32 cellular contexts compared by ENCODE assay signal in genomic region chr12:44588651-44589050, GRCh38.
"Had no signal": no experiment of that assay in that cellular context is flagged by ENCODE, and none has a peak within 500 bp of the region (broad histone marks: within the 10 kb centered on the region; RNA-seq: fewer than 3 reads in every experiment).

No MANE protein-coding gene starts in this region.

- H3K36me3 ChIP-seq: ascending aorta, breast epithelium, cardiac muscle cell, colonic mucosa, gastrocnemius medialis, heart left ventricle had no signal

- H3K4me3 ChIP-seq: ascending aorta, breast epithelium, cardiac muscle cell, colonic mucosa, gastrocnemius medialis, heart left ventricle had no signal

- H3K27ac Mint-ChIP-seq: activated CD4-positive, alpha-beta memory T cell treated with anti-CD3 and anti-CD28 coated beads for 36 hours; activated CD4-positive, alpha-beta T cell treated with anti-CD3 and anti-CD28 coated beads for 36 hours; activated CD4-positive, alpha-beta T cell treated with anti-CD3 and anti-CD28 coated beads, Interleukin-2, amount 10 ng/mL, durations not matched to agents 24 days and 14 days; activated CD8-positive, alpha-beta T cell treated with anti-CD3 and anti-CD28 coated beads, Interleukin-2, amount 10 ng/mL, durations not matched to agents 7 days and 5 days; activated T-helper 1 cell treated with anti-CD3 and anti-CD28 coated beads, Interleukin-12 subunit alpha, Interleukin-12 subunit beta, Interleukin-2, Interleukin-4 antibody, amounts not matched to agents 30 ng/mL and 10 ng/mL and 1 ng/mL, durations not matched to agents 14 hours and 24 hours and 36 hours; activated T-helper 2 cell treated with anti-CD3 and anti-CD28 coated beads, Interferon-gamma antibody, Interleukin-2, Interleukin-4, amounts not matched to agents 10 μg/mL and 5 μg/mL and 100 μg/mL, durations not matched to agents 14 hours and 24 hours and 36 hours; endodermal cell; T-helper 17 cell; T-helper 2 cell treated with Interferon-gamma antibody and Interleukin-4, amounts not matched to agents 5 μg/mL and 100 μg/mL, for 36 hours had no signal

- ATAC-seq: activated CD4-positive, alpha-beta T cell treated with anti-CD3 and anti-CD28 coated beads for 36 hours; activated CD8-positive, alpha-beta memory T cell treated with anti-CD3 and anti-CD28 coated beads, Interleukin-2, amount 10 ng/mL, durations not matched to agents 7 days and 5 days; activated CD8-positive, alpha-beta T cell treated with anti-CD3 and anti-CD28 coated beads, Interleukin-2, amount 10 ng/mL, durations not matched to agents 7 days and 5 days; esophagus mucosa; gastrocnemius medialis; heart left ventricle; T-helper 17 cell had no signal

- H3K4me3 Mint-ChIP-seq: activated CD4-positive, alpha-beta memory T cell treated with anti-CD3 and anti-CD28 coated beads for 36 hours; activated CD4-positive, alpha-beta T cell treated with anti-CD3 and anti-CD28 coated beads for 36 hours; activated CD4-positive, alpha-beta T cell treated with anti-CD3 and anti-CD28 coated beads, Interleukin-2, amount 10 ng/mL, durations not matched to agents 24 days and 14 days; activated CD8-positive, alpha-beta memory T cell treated with anti-CD3 and anti-CD28 coated beads, Interleukin-2, amount 10 ng/mL, durations not matched to agents 7 days and 5 days; activated CD8-positive, alpha-beta T cell treated with anti-CD3 and anti-CD28 coated beads, Interleukin-2, amount 10 ng/mL, durations not matched to agents 7 days and 5 days; activated naive CD4-positive, alpha-beta T cell treated with anti-CD3 and anti-CD28 coated beads for 36 hours; activated naive CD8-positive, alpha-beta T cell; activated T-helper 1 cell treated with anti-CD3 and anti-CD28 coated beads, Interleukin-12 subunit alpha, Interleukin-12 subunit beta, Interleukin-2, Interleukin-4 antibody, amounts not matched to agents 30 ng/mL and 10 ng/mL and 1 ng/mL, durations not matched to agents 14 hours and 24 hours and 36 hours; brain; endodermal cell; T-helper 17 cell; T-helper 2 cell treated with Interferon-gamma antibody and Interleukin-4, amounts not matched to agents 5 μg/mL and 100 μg/mL, for 36 hours had no signal

- H3K9me3 ChIP-seq: ascending aorta, breast epithelium, colonic mucosa, gastrocnemius medialis, heart left ventricle had no signal

- H3K27me3 ChIP-seq: ascending aorta, breast epithelium, cardiac muscle cell, colonic mucosa, gastrocnemius medialis, heart left ventricle had no signal

- H3K4me1 ChIP-seq: ascending aorta, breast epithelium, colonic mucosa, gastrocnemius medialis, heart left ventricle had no signal

- H3K27ac ChIP-seq: ascending aorta, breast epithelium, cardiac muscle cell, colonic mucosa, gastrocnemius medialis, heart left ventricle had no signal

- H3K4me1 Mint-ChIP-seq: activated CD4-positive, alpha-beta T cell treated with anti-CD3 and anti-CD28 coated beads, Interleukin-2, amount 10 ng/mL, durations not matched to agents 24 days and 14 days; brain; endodermal cell had no signal

- DNase-seq: activated CD4-positive, alpha-beta memory T cell treated with anti-CD3 and anti-CD28 coated beads for 36 hours; activated CD4-positive, alpha-beta T cell treated with anti-CD3 and anti-CD28 coated beads for 36 hours; activated CD4-positive, alpha-beta T cell treated with anti-CD3 and anti-CD28 coated beads, Interleukin-2, amount 10 ng/mL, durations not matched to agents 24 days and 14 days; activated CD4-positive, CD25-positive, alpha-beta regulatory T cell; activated CD4-positive, CD25-positive, alpha-beta regulatory T cell treated with anti-CD3 and anti-CD28 coated beads, Interleukin-2, amount 50 U/mL, for 72 hours; activated CD8-positive, alpha-beta memory T cell treated with anti-CD3 and anti-CD28 coated beads, Interleukin-2, amount 10 ng/mL, durations not matched to agents 7 days and 5 days; activated CD8-positive, alpha-beta memory T cell treated with anti-CD3 and anti-CD28 coated beads, Interleukin-2, amount 50 U/mL, for 4 hours; activated CD8-positive, alpha-beta T cell treated with anti-CD3 and anti-CD28 coated beads, Interleukin-2, amount 10 ng/mL, durations not matched to agents 7 days and 5 days; activated effector memory CD4-positive, alpha-beta T cell treated with anti-CD3 and anti-CD28 coated beads, Interleukin-2, amount 50 U/mL, for 16 hours; activated naive CD4-positive, alpha-beta T cell treated with anti-CD3 and anti-CD28 coated beads for 36 hours; activated T-cell treated with anti-CD3 and anti-CD28 coated beads, Interleukin-2, amount 50 U/mL, for 1 hour; activated T-cell treated with anti-CD3 and anti-CD28 coated beads, Interleukin-2, amount 50 U/mL, for 48 hours; central memory CD4-positive, alpha-beta T cell; cerebellar nuclear complex; colonic mucosa; effector CD8-positive, alpha-beta T cell; endodermal cell; foreskin fibroblast; gastrocnemius medialis; glutamatergic neuron; heart left ventricle; T-helper 1 cell; T-helper 17 cell had no signal

- H3K27me3 Mint-ChIP-seq: activated CD4-positive, alpha-beta memory T cell treated with anti-CD3 and anti-CD28 coated beads for 36 hours; activated CD4-positive, alpha-beta T cell treated with anti-CD3 and anti-CD28 coated beads for 36 hours; activated CD4-positive, alpha-beta T cell treated with anti-CD3 and anti-CD28 coated beads, Interleukin-2, amount 10 ng/mL, durations not matched to agents 24 days and 14 days; activated CD8-positive, alpha-beta memory T cell treated with anti-CD3 and anti-CD28 coated beads, Interleukin-2, amount 10 ng/mL, durations not matched to agents 7 days and 5 days; activated naive CD8-positive, alpha-beta T cell; brain; T-helper 17 cell had no signal

- H3K9me3 Mint-ChIP-seq: activated CD4-positive, alpha-beta memory T cell treated with anti-CD3 and anti-CD28 coated beads for 36 hours; activated CD4-positive, alpha-beta T cell treated with anti-CD3 and anti-CD28 coated beads, Interleukin-2, amount 10 ng/mL, durations not matched to agents 24 days and 14 days; activated naive CD4-positive, alpha-beta T cell treated with anti-CD3 and anti-CD28 coated beads for 36 hours; activated T-helper 1 cell treated with anti-CD3 and anti-CD28 coated beads, Interleukin-12 subunit alpha, Interleukin-12 subunit beta, Interleukin-2, Interleukin-4 antibody, amounts not matched to agents 30 ng/mL and 10 ng/mL and 1 ng/mL, durations not matched to agents 14 hours and 24 hours and 36 hours; activated T-helper 2 cell treated with anti-CD3 and anti-CD28 coated beads, Interferon-gamma antibody, Interleukin-2, Interleukin-4, amounts not matched to agents 10 μg/mL and 5 μg/mL and 100 μg/mL, durations not matched to agents 14 hours and 24 hours and 36 hours; brain; endodermal cell; T-helper 2 cell treated with Interferon-gamma antibody and Interleukin-4, amounts not matched to agents 5 μg/mL and 100 μg/mL, for 36 hours had no signal
